ENCODE assay signal across 1 cellular context in genomic region chr14:104650057-104650980, GRCh38.
A peak's percentile ranks its signal among the peaks of the same experiment; 100 is the strongest.
TF ChIP-seq lines count a peak whose summit lies in the region.

No MANE protein-coding gene starts in this region.

TF ChIP-seq in HepG2, 621 proteins besides CTCF, POLR2A, EP300 and RAD21 (continued from another document):
- TF ChIP-seq ZNF414 (CRISPR knock-in tag; IDR thresholded peaks at IDR 0.05) (no peak), XRCC5 (optimal IDR thresholded peaks at IDR 0.05; ENCODE audit: low read length) (peak; percentile 17), SNAPC4 (CRISPR knock-in tag; IDR thresholded peaks at IDR 0.05) (no peak), ZNF383 (CRISPR knock-in tag; IDR thresholded peaks at IDR 0.05; ENCODE audit: borderline replicate concordance) (no peak), POGZ (CRISPR knock-in tag; IDR thresholded peaks at IDR 0.05) (no peak), REPIN1 (CRISPR knock-in tag; IDR thresholded peaks at IDR 0.05; ENCODE audit: borderline replicate concordance, low read depth) (peak; percentile 59; the same call in 1 of the 2 replicates), PCBP1 (IDR thresholded peaks at IDR 0.05; ENCODE audit: borderline replicate concordance, low read depth, low read length) (0 out of 2 replicates have a peak, but pooled peaks have one; percentile 45), SALL1 (CRISPR knock-in tag; IDR thresholded peaks at IDR 0.05) (peak; percentile 28; the same call in 1 of the 2 replicates), ZFP36 (IDR thresholded peaks at IDR 0.05; ENCODE audit: borderline replicate concordance, low read depth, low read length, partially characterized antibody) (no peak), ZNF503 (CRISPR knock-in tag; IDR thresholded peaks at IDR 0.05) (no peak), TAF1 (CRISPR knock-in tag; IDR thresholded peaks at IDR 0.05) (no peak), RCOR2 (CRISPR knock-in tag; IDR thresholded peaks at IDR 0.05) (no peak), RFX1 (IDR thresholded peaks at IDR 0.05) (no peak), ZBTB20 (CRISPR knock-in tag; IDR thresholded peaks at IDR 0.05; ENCODE audit: borderline replicate concordance, low read depth) (no peak), FOXA1 (IDR thresholded peaks at IDR 0.05) (no peak), FOXA1 (CRISPR knock-in tag; IDR thresholded peaks at IDR 0.05) (no peak), RARA (CRISPR knock-in tag; IDR thresholded peaks at IDR 0.05) (0 out of 2 replicates have a peak, but pooled peaks have one; percentile 25)
